Comparison of ENCODE assay signal across 15 cellular contexts in the genomic region with DNA sequence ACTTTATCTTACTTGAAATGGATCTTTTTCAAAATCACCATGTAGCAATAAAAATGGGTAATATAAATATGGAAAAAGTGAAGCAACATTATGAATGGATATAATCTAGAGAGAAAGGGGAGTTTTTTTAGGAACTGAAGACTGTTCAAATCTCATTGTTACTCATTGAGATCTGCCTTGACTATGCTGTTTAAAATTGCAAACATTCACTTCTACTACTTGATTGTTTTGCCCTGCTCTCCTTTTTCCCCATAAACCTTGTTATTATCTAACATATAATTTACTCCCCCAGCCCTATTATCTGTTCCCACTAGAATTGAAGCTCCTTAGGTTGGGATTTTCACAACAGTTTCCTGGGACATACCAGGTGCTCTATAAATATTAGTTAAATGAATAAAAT.
"Had no signal": no experiment of that assay in that cellular context is flagged by ENCODE, and none has a peak within 500 bp of the region (broad histone marks: within the 10 kb centered on the region; RNA-seq: fewer than 3 reads in every experiment).

No MANE protein-coding gene starts in this region.

- H3K27ac Mint-ChIP-seq: mesothelial cell of epicardium had no signal

- H3K36me3 Mint-ChIP-seq: mesothelial cell of epicardium had no signal

- ATAC-seq: left lung; natural killer cell treated with Interleukin-12 subunit alpha and Interleukin-12 subunit beta and Interleukin-15 and Interleukin-18, amount 100 ng/mL, for 72 hours; stimulated activated effector memory CD8-positive, alpha-beta T cell treated with anti-CD3 and anti-CD28 coated beads, Interleukin-12 subunit alpha, Interleukin-12 subunit beta, amount 100 ng/mL, for 72 hours had no signal

- H3K27me3 Mint-ChIP-seq: central memory CD8-positive, alpha-beta T cell; natural killer cell treated with Interleukin-12 subunit alpha and Interleukin-12 subunit beta and Interleukin-15 and Interleukin-18, amount 100 ng/mL, for 72 hours had no signal

- H3K9me3 Mint-ChIP-seq: central memory CD8-positive, alpha-beta T cell; natural killer cell treated with Interleukin-12 subunit alpha and Interleukin-12 subunit beta and Interleukin-15 and Interleukin-18, amount 100 ng/mL, for 72 hours had no signal

- H3K4me3 Mint-ChIP-seq: central memory CD8-positive, alpha-beta T cell; mesothelial cell of epicardium; natural killer cell treated with Interleukin-12 subunit alpha and Interleukin-12 subunit beta and Interleukin-15 and Interleukin-18, amount 100 ng/mL, for 72 hours; stimulated activated effector memory CD8-positive, alpha-beta T cell treated with anti-CD3 and anti-CD28 coated beads, Interleukin-12 subunit alpha, Interleukin-12 subunit beta, amount 100 ng/mL, for 72 hours had no signal

- DNase-seq: activated CD4-positive, CD25-positive, alpha-beta regulatory T cell treated with anti-CD3 and anti-CD28 coated beads, Interleukin-2, amount 50 U/mL, for 72 hours; activated gamma-delta T cell; activated T-cell treated with anti-CD3 and anti-CD28 coated beads for 4 hours; aorta; cortex of kidney; head of caudate nucleus; left lung; posterior cingulate gyrus; sigmoid colon; stimulated activated CD4-positive, alpha-beta T cell treated with anti-CD3 and anti-CD28 coated beads, Interleukin-4, amount 100 ng/mL, for 24 hours; T-helper 2 cell had no signal
